9 cellular contexts compared by ENCODE assay signal in the genomic region with DNA sequence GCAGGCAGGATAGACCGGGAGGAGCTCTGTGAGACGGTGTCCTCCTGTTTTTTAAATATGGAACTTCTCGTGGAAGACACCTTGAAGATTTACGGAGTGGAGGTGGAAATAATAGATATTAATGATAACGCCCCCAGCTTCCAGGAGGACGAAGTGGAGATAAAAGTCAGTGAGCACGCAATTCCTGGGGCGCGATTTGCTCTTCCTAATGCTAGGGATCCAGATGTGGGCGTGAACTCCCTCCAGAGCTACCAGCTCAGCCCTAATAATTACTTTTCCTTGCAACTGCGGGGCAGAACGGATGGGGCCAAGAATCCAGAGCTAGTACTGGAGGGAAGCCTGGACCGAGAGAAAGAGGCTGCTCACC. TPM values are rescaled to one million over a fixed set of nuclear protein-coding genes. Genes with fewer than 3 reads are reported as not detected.
DNase-seq lines count a peak whose midpoint lies in the region; ATAC-seq and TF ChIP-seq lines count a peak whose summit lies in the region.
"Had no signal": no experiment of that assay in that cellular context is flagged by ENCODE, and none has a peak within 500 bp of the region (broad histone marks: within the 10 kb centered on the region; RNA-seq: fewer than 3 reads in every experiment).

No MANE protein-coding gene starts in this region.

- CTCF ChIA-PET in OCI-LY7 (lab: Charles Lee; ENCODE audit: unreplicated experiment), result interaction anchor here (0.6 to 2.1 kb wide), 7 partner anchors 9 to 143 kb away, joined by 3 to 9 read pairs (median 4); a partner anchor contains a TSS

- TF ChIP-seq POLR2A in esophagus muscularis mucosa (IDR thresholded peaks at IDR 0.05; ENCODE audit: low read depth) (no peak), sigmoid colon (IDR thresholded peaks at IDR 0.05) (no peak), erythroblast (IDR thresholded peaks at IDR 0.05; ENCODE audit: low read length) (no peak)

- peaks cover 7% of the 10 kb centered on the region for H3K4me1 ChIP-seq in OCI-LY7 (ENCODE audit: insufficient read depth, low read length, poor library complexity, severe bottlenecking)
- H3K4me1 ChIP-seq in esophagus muscularis mucosa, result peaks cover 0 to 12% (median 5%) of the 10 kb centered on the region in 4 donors
- H3K4me1 ChIP-seq in sigmoid colon, result peaks cover 0 to 4% (median 2%) of the 10 kb centered on the region in 4 donors

- H3K27ac ChIP-seq in OCI-LY7 (ENCODE audit: low read depth, low read length, poor library complexity, severe bottlenecking) (no peak overlapping the region), esophagus muscularis mucosa (replicated peaks in 1 of 4) (no peak overlapping the region), sigmoid colon (no peak overlapping the region)
- H3K27ac ChIP-seq: epithelial cell of prostate had no signal

- 19% methylated on average over 13 of the region's 13 CpGs for WGBS in esophagus muscularis mucosa
- WGBS in sigmoid colon, 2 donors, result 12 to 29% methylated on average over 13 of the region's 13 CpGs

- H3K79me2 ChIP-seq in OCI-LY7 (ENCODE audit: insufficient read depth, low read depth, low read length), result no peaks in the 10 kb centered on the region

- H2AFZ ChIP-seq in OCI-LY7 (ENCODE audit: low read length), result peak overlapping the region; percentile 80; the same call in 1 of the 2 replicates

- no peaks in the 10 kb centered on the region for H3K9me2 ChIP-seq in OCI-LY7 (ENCODE audit: insufficient read depth, low read length)

- H3K4me3 ChIP-seq in GM06990 (replicated peaks; ENCODE audit: low read depth, low read length), result peak overlapping the region; percentile 66
- H3K4me3 ChIP-seq in OCI-LY7 (ENCODE audit: low read depth, low read length, poor library complexity, severe bottlenecking), result peak overlapping the region; percentile 64
- peak overlapping the region; percentile 24 to 47 (median 38) for H3K4me3 ChIP-seq in esophagus muscularis mucosa
- peak overlapping the region in 3 of 4 donors; percentile 18 to 34 (median 26) for H3K4me3 ChIP-seq in sigmoid colon

- TF ChIP-seq EP300 in esophagus muscularis mucosa (IDR thresholded peaks at IDR 0.05) (no peak), sigmoid colon (IDR thresholded peaks at IDR 0.05) (no peak)

- POLR2A ChIA-PET in OCI-LY7 (lab: Charles Lee), result interaction anchor here (0.7 to 2.0 kb wide), 6 partner anchors 9 to 143 kb away, joined by 3 to 8 read pairs (median 4); a partner anchor contains a TSS

- H4K20me1 ChIP-seq in OCI-LY7 (ENCODE audit: insufficient read depth, low read length), result no peaks in the 10 kb centered on the region

- no TSS peak for BruUV-seq in OCI-LY7 (replicated peaks; lab: Mats Ljungman, UMichigan)

- no peaks in the 10 kb centered on the region for H3K27me3 ChIP-seq in GM06990 (replicated peaks; ENCODE audit: control insufficient read depth, insufficient read depth, low read length)
- H3K27me3 ChIP-seq in esophagus muscularis mucosa, result no peaks in the 10 kb centered on the region
- no peaks in the 10 kb centered on the region for H3K27me3 ChIP-seq in sigmoid colon

- no peaks in the 10 kb centered on the region for H3K9me3 ChIP-seq in OCI-LY7 (ENCODE audit: low read length)
- peaks cover 33 to 100% (median 97%) of the 10 kb centered on the region in 4 donors for H3K9me3 ChIP-seq in esophagus muscularis mucosa
- H3K9me3 ChIP-seq in sigmoid colon, result peaks cover 55 to 91% (median 75%) of the 10 kb centered on the region in 4 donors

- no peak for ATAC-seq in HG02970 (IDR thresholded peaks at IDR 0.05; ENCODE audit: low FRiP score, unreplicated experiment)

- TF ChIP-seq CTCF in GM06990 (IDR thresholded peaks at IDR 0.05; ENCODE audit: insufficient read depth, low read length, poor library complexity, severe bottlenecking) (no peak), OCI-LY7 (conservative IDR thresholded peaks at IDR 0.05; ENCODE audit: low read length) (no peak), esophagus muscularis mucosa (IDR thresholded peaks at IDR 0.05) (no peak), sigmoid colon (IDR thresholded peaks at IDR 0.05) (no peak)

- intact Hi-C loops in OCI-LY7 (cut with micrococcal nuclease; ENCODE audit: unreplicated experiment) (loop anchor here (2.0 kb wide), 1 partner anchor 53 kb away; a partner anchor contains a TSS), esophagus muscularis mucosa (cut with DNase I) (no loop called here), sigmoid colon (cut with DNase I) (no loop called here)

- no peak for DNase-seq in GM06990 (ENCODE audit: extremely low read depth, insufficient read length)
- DNase-seq in OCI-LY7 (ENCODE audit: low spot score), result no peak
- DNase-seq in esophagus muscularis mucosa (ENCODE audit: extremely low spot score), result no peak
- no peak for DNase-seq in sigmoid colon
- no peak for DNase-seq in NOMO-1 treated with dmso at 0.1 percent for 144 hours (lab: John Stamatoyannopoulos, UW; ENCODE audit: unreplicated experiment)
- no peak for DNase-seq in erythroblast (lab: John Stamatoyannopoulos, UW)
- DNase-seq in A172 (ENCODE audit: low spot score), result no peak

- H3K36me3 ChIP-seq in GM06990 (ENCODE audit: control insufficient read depth, insufficient read depth, low read length), result no peaks in the 10 kb centered on the region
- H3K36me3 ChIP-seq in OCI-LY7 (ENCODE audit: insufficient read depth, low read length), result no peaks in the 10 kb centered on the region
- H3K36me3 ChIP-seq in esophagus muscularis mucosa, result peaks cover 4 to 14% (median 9%) of the 10 kb centered on the region in 4 donors
- H3K36me3 ChIP-seq in sigmoid colon, result peaks cover 0 to 6% (median 0%) of the 10 kb centered on the region in 4 donors

- H3K4me2 ChIP-seq in OCI-LY7 (ENCODE audit: low read length), result peak overlapping the region; percentile 65

RNA-seq across cellular contexts. Expression of a gene that starts 0.6 kb away (rescaled TPM):
- 4.8 and 6.8 TPM in 2 replicates for total RNA-seq in OCI-LY7 (2014; rRNA removed; shearing (Covaris generic))
- total RNA-seq in OCI-LY7 (2022) (3.4 and 4.1 TPM in 2 replicates), esophagus muscularis mucosa (1 to 10 TPM; 3.0 to 5.8 (median 4.5) TPM), sigmoid colon (10 to 100 TPM in 1 of 4 donors, 1 to 10 TPM in 3; 6.1 to 10.8 (median 8.1) TPM)
- under 1 TPM in 1 of 3 donors, not detected in 2; 0.89 TPM for polyA plus RNA-seq in sigmoid colon
- total RNA-seq in A172 (2014; rRNA removed; shearing (Covaris generic)), result 0.19 and 0.89 TPM in 2 replicates

RNA-seq across cellular contexts. Expression of a gene that starts 4.0 kb away (rescaled TPM):
- total RNA-seq in OCI-LY7 (2014; rRNA removed; shearing (Covaris generic)), result 3.3 and 3.9 TPM in 2 replicates
- 4.5 and 5.4 TPM in 2 replicates for total RNA-seq in OCI-LY7 (2022)
- 10 to 100 TPM; 13.9 to 18.0 (median 14.4) TPM for total RNA-seq in esophagus muscularis mucosa
- total RNA-seq in sigmoid colon, result 10 to 100 TPM; 16.1 to 19.4 (median 17.6) TPM
- 1 to 10 TPM in 1 of 3 donors, under 1 TPM in 1, not detected in 1; 0.60 to 2.4 TPM for polyA plus RNA-seq in sigmoid colon
- 14.6 and 15.0 TPM in 2 replicates for total RNA-seq in A172 (2014; rRNA removed; shearing (Covaris generic))

RNA-seq across cellular contexts. Expression of a gene that starts 8.7 kb away (rescaled TPM):
- total RNA-seq in OCI-LY7 (2014; rRNA removed; shearing (Covaris generic)), result 2.7 and 4.9 TPM in 2 replicates
- total RNA-seq in OCI-LY7 (2022), result 3.4 and 3.9 TPM in 2 replicates
- total RNA-seq in esophagus muscularis mucosa, result 1 to 10 TPM; 2.3 to 6.2 (median 4.3) TPM
- total RNA-seq in sigmoid colon, result 10 to 100 TPM in 2 of 4 donors, 1 to 10 TPM in 2; 6.1 to 11.5 (median 9.0) TPM
- 1 to 10 TPM in 1 of 3 donors, under 1 TPM in 2; 0.23 to 1.0 (median 0.60) TPM for polyA plus RNA-seq in sigmoid colon
- total RNA-seq in A172 (2014; rRNA removed; shearing (Covaris generic)), result 4.7 and 5.3 TPM in 2 replicates

RNA-seq across cellular contexts. Expression of a gene that starts 8.8 kb away (rescaled TPM):
- total RNA-seq in OCI-LY7 (2014; rRNA removed; shearing (Covaris generic)), result 2.6 and 3.9 TPM in 2 replicates
- total RNA-seq in OCI-LY7 (2022) (3.0 and 3.4 TPM in 2 replicates), esophagus muscularis mucosa (10 to 100 TPM in 3 of 4 donors, 1 to 10 TPM in 1; 7.6 to 13.7 (median 11.6) TPM), sigmoid colon (10 to 100 TPM in 2 of 4 donors, 1 to 10 TPM in 2; 5.4 to 14.1 (median 11.3) TPM)
- polyA plus RNA-seq in sigmoid colon, result under 1 TPM in 1 of 3 donors, not detected in 2; 0.80 TPM
- 0.31 TPM in 1 of 2 replicates, not detected in the other for total RNA-seq in A172 (2014; rRNA removed; shearing (Covaris generic))

RNA-seq across cellular contexts. Expression of a gene that starts 13.7 kb away (rescaled TPM):
- 3.2 and 4.7 TPM in 2 replicates for total RNA-seq in OCI-LY7 (2014; rRNA removed; shearing (Covaris generic))
- total RNA-seq in OCI-LY7 (2022) (4.1 and 4.5 TPM in 2 replicates), esophagus muscularis mucosa (1 to 10 TPM; 6.2 to 8.4 (median 7.4) TPM), sigmoid colon (10 to 100 TPM in 3 of 4 donors, 1 to 10 TPM in 1; 8.9 to 15.0 (median 12.1) TPM)
- polyA plus RNA-seq in sigmoid colon, result 1 to 10 TPM in 1 of 3 donors, not detected in 2; 1.2 TPM
- total RNA-seq in A172 (2014; rRNA removed; shearing (Covaris generic)), result 0.10 and 0.33 TPM in 2 replicates
